ENCODE assay signal across 2 cellular contexts in the genomic region with DNA sequence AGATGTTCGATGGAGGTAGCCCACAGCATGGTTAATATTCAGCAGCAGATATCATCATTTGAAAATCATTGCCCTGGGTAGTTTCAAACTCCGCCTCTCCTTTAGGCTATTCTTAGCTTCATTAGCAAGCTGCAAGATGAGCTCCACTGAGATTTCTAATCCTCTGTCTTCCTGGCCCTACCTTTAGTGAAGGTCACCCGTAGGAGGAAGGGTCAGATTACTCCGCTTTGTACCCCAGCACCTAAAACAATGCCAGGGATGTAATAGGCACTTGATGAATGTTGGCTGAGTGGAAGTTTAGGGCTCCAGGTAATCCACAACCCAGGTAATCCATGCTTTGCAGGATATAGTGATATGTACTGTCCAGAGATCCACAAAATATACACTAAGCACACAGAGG.
TF ChIP-seq lines count a peak whose summit lies in the region.

No MANE protein-coding gene starts in this region.

TF ChIP-seq in GM23338, 12 proteins besides CTCF, POLR2A, EP300 and RAD21 (continued from another document):
- TF ChIP-seq, protein P1, sequence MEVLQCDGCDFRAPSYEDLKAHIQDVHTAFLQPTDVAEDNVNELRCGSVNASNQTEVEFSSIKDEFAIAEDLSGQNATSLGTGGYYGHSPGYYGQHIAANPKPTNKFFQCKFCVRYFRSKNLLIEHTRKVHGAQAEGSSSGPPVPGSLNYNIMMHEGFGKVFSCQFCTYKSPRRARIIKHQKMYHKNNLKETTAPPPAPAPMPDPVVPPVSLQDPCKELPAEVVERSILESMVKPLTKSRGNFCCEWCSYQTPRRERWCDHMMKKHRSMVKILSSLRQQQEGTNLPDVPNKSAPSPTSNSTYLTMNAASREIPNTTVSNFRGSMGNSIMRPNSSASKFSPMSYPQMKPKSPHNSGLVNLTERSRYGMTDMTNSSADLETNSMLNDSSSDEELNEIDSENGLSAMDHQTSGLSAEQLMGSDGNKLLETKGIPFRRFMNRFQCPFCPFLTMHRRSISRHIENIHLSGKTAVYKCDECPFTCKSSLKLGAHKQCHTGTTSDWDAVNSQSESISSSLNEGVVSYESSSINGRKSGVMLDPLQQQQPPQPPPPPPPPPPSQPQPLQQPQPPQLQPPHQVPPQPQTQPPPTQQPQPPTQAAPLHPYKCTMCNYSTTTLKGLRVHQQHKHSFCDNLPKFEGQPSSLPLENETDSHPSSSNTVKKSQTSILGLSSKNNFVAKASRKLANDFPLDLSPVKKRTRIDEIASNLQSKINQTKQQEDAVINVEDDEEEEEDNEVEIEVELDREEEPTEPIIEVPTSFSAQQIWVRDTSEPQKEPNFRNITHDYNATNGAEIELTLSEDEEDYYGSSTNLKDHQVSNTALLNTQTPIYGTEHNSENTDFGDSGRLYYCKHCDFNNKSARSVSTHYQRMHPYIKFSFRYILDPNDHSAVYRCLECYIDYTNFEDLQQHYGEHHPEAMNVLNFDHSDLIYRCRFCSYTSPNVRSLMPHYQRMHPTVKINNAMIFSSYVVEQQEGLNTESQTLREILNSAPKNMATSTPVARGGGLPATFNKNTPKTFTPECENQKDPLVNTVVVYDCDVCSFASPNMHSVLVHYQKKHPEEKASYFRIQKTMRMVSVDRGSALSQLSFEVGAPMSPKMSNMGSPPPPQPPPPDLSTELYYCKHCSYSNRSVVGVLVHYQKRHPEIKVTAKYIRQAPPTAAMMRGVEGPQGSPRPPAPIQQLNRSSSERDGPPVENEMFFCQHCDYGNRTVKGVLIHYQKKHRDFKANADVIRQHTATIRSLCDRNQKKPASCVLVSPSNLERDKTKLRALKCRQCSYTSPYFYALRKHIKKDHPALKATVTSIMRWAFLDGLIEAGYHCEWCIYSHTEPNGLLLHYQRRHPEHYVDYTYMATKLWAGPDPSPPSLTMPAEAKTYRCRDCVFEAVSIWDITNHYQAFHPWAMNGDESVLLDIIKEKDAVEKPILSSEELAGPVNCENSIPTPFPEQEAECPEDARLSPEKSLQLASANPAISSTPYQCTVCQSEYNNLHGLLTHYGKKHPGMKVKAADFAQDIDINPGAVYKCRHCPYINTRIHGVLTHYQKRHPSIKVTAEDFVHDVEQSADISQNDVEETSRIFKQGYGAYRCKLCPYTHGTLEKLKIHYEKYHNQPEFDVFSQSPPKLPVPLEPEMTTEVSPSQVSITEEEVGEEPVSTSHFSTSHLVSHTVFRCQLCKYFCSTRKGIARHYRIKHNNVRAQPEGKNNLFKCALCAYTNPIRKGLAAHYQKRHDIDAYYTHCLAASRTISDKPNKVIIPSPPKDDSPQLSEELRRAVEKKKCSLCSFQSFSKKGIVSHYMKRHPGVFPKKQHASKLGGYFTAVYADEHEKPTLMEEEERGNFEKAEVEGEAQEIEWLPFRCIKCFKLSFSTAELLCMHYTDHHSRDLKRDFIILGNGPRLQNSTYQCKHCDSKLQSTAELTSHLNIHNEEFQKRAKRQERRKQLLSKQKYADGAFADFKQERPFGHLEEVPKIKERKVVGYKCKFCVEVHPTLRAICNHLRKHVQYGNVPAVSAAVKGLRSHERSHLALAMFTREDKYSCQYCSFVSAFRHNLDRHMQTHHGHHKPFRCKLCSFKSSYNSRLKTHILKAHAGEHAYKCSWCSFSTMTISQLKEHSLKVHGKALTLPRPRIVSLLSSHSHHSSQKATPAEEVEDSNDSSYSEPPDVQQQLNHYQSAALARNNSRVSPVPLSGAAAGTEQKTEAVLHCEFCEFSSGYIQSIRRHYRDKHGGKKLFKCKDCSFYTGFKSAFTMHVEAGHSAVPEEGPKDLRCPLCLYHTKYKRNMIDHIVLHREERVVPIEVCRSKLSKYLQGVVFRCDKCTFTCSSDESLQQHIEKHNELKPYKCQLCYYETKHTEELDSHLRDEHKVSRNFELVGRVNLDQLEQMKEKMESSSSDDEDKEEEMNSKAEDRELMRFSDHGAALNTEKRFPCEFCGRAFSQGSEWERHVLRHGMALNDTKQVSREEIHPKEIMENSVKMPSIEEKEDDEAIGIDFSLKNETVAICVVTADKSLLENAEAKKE (CRISPR knock-in tag; IDR thresholded peaks at IDR 0.05): no peak
- TF ChIP-seq, protein P2, sequence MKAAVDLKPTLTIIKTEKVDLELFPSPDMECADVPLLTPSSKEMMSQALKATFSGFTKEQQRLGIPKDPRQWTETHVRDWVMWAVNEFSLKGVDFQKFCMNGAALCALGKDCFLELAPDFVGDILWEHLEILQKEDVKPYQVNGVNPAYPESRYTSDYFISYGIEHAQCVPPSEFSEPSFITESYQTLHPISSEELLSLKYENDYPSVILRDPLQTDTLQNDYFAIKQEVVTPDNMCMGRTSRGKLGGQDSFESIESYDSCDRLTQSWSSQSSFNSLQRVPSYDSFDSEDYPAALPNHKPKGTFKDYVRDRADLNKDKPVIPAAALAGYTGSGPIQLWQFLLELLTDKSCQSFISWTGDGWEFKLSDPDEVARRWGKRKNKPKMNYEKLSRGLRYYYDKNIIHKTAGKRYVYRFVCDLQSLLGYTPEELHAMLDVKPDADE (IDR thresholded peaks at IDR 0.05): no peak
- no peak for TF ChIP-seq EZH2phosphoT487 (IDR thresholded peaks at IDR 0.05; ENCODE audit: unreplicated experiment)
- TF ChIP-seq ZNF331 (CRISPR knock-in tag; IDR thresholded peaks at IDR 0.05; ENCODE audit: low read depth): no peak
- no peak for TF ChIP-seq EZH2 (IDR thresholded peaks at IDR 0.05; ENCODE audit: low read depth, unreplicated experiment)

TF ChIP-seq in WTC11, 78 proteins besides CTCF, POLR2A, EP300 and RAD21 (continued from another document):
- TF ChIP-seq, protein P3, sequence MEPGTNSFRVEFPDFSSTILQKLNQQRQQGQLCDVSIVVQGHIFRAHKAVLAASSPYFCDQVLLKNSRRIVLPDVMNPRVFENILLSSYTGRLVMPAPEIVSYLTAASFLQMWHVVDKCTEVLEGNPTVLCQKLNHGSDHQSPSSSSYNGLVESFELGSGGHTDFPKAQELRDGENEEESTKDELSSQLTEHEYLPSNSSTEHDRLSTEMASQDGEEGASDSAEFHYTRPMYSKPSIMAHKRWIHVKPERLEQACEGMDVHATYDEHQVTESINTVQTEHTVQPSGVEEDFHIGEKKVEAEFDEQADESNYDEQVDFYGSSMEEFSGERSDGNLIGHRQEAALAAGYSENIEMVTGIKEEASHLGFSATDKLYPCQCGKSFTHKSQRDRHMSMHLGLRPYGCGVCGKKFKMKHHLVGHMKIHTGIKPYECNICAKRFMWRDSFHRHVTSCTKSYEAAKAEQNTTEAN (CRISPR knock-in tag; IDR thresholded peaks at IDR 0.05): no peak
- TF ChIP-seq FOXJ3 (CRISPR knock-in tag; IDR thresholded peaks at IDR 0.05; ENCODE audit: borderline replicate concordance): no peak
- TF ChIP-seq HMGA2 (CRISPR knock-in tag; IDR thresholded peaks at IDR 0.05): no peak
TF ChIP-seq in WTC11: peak in this region for 0.
